In the genomic region with DNA sequence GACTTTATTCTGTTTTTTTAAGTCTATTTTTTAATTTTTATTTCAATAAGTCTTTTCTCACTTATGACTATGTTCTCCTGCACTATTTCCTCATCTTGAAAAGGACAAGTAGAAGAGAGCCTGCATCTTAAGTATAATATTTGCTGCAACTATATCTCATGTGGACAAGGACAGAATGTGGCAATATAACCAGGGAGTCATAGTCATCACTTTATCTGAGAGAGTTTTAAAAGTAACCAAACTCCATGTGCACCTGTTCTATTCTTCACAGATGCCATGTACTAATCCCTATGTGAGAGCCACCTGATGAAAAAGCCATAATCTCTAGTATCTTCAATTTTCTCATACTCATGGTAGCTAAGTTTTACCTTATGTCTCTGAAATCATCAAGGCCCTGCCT, we compare ENCODE assay signal across 34 cellular contexts.
"Had no signal": no experiment of that assay in that cellular context is flagged by ENCODE, and none has a peak within 500 bp of the region (broad histone marks: within the 10 kb centered on the region; RNA-seq: fewer than 3 reads in every experiment).

No MANE protein-coding gene starts in this region.

- H3K4me3 ChIP-seq: MG63 had no signal

- H3K27ac ChIP-seq: KMS-11 had no signal

- H3K9me3 ChIP-seq: MG63 had no signal

- DNase-seq: Karpas-422, Kasumi-1, MG63, MM.1S, MV-4-11, NCI-H1048, NCI-H1092, NCI-H1092 treated with DMSO at 0.1 percent for 48 hours, NCI-H1105, NCI-H1105 treated with DMSO at 0.1 percent for 48 hours, NCI-H1417, NCI-H1417 treated with DMSO at 0.1 percent for 48 hours, NCI-H1436, NCI-H1436 treated with DMSO at 0.1 percent for 48 hours, NCI-H146, NCI-H1694, NCI-H1694 treated with DMSO at 0.1 percent for 48 hours, NCI-H187, NCI-H187 treated with DMSO at 0.1 percent for 48 hours, NCI-H1930, NCI-H2029, NCI-H2029 treated with DMSO at 0.1 percent for 48 hours, NCI-H2081, NCI-H2081 treated with DMSO at 0.1 percent for 48 hours, NCI-H2107, NCI-H2171, NCI-H2171 treated with DMSO at 0.1 percent for 48 hours, NCI-H2227 treated with DMSO at 0.1 percent for 48 hours, NCI-H226, NCI-H345, NCI-H446, NCI-H446 treated with DMSO at 0.1 percent for 48 hours, NCI-H510A had no signal

- H3K27me3 ChIP-seq: MG63 had no signal

- H3K36me3 ChIP-seq: MG63 had no signal
